Comparison of ENCODE assay signal across 1 cellular context in genomic region chr16:38941-39892, GRCh38.
TF ChIP-seq lines count a peak whose summit lies in the region.

No MANE protein-coding gene starts in this region.

TF ChIP-seq in H1, 55 proteins besides CTCF, POLR2A, EP300 and RAD21:
- TF ChIP-seq SUZ12 (IDR thresholded peaks at IDR 0.05; ENCODE audit: low read length) (no peak), TBP (IDR thresholded peaks at IDR 0.05; ENCODE audit: low read depth, low read length) (0 out of 2 replicates have a peak, but pooled peaks have one; percentile 22), KDM5A (IDR thresholded peaks at IDR 0.05; ENCODE audit: low read length) (no peak), CHD1 (IDR thresholded peaks at IDR 0.05; ENCODE audit: low read depth, low read length) (no peak)
